1 cellular context compared by ENCODE assay signal in genomic region chr3:52754373-52754772, GRCh38.
TF ChIP-seq lines count a peak whose summit lies in the region.

No MANE protein-coding gene starts in this region.

TF ChIP-seq in HepG2, 621 proteins besides CTCF, POLR2A, EP300 and RAD21:
- TF ChIP-seq MAFK (conservative IDR thresholded peaks at IDR 0.05 in 1 of 2, IDR thresholded peaks at IDR 0.05 in 1 of 2; ENCODE audit: low read length in 2 of 2) (peak; percentile 25 to 68; a peak in 2 of 4 replicates), MAFF (IDR thresholded peaks at IDR 0.05; ENCODE audit: low read depth, low read length) (0 out of 2 replicates have a peak, but pooled peaks have one; percentile 37), THYN1 (CRISPR knock-in tag; IDR thresholded peaks at IDR 0.05; ENCODE audit: borderline replicate concordance, low read depth) (no peak), CENPT (CRISPR knock-in tag; IDR thresholded peaks at IDR 0.05; ENCODE audit: low read depth) (no peak)
